Comparison of ENCODE assay signal across 25 cellular contexts in the genomic region with DNA sequence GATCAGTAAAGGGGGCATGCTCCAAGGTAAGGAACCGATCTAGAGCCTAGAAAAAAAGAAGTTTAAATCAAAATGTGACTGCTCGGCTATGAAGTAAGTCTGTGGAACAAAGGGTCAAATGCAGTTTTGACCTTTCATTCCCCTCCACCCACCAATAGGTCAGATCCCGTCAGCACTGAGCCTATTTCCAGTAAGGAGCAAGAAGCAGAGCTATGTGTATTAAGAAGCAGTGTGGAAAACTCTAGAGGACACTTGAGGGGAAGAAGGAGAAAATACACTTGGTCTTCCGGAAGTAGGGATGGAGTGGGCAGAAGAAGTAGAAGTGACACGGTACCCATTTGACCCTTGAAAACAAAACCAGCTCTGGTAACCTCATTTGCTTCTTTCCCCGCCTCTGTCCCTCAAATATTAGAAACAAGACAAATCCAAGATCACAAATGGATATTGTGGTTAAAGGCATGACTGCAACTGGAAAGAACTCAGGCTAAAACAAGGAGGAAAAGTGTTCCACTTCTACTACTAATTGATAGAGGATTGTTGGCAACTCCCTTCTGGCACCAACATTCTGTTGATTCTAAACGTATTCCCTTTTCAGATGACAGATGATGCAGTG.
DNase-seq lines count a peak whose midpoint lies in the region; TF ChIP-seq lines count a peak whose summit lies in the region.
"Had no signal": no experiment of that assay in that cellular context is flagged by ENCODE, and none has a peak within 500 bp of the region (broad histone marks: within the 10 kb centered on the region; RNA-seq: fewer than 3 reads in every experiment).

No MANE protein-coding gene starts in this region.

- no TSS peak for BruUV-seq in OCI-LY7 (replicated peaks; lab: Mats Ljungman, UMichigan)

- no peaks in the 10 kb centered on the region for H3K9me3 ChIP-seq in ascending aorta
- no peaks in the 10 kb centered on the region for H3K9me3 ChIP-seq in mesenchymal stem cell (ENCODE audit: control insufficient read depth, low read length)
- H3K9me3 ChIP-seq in testis: no peaks in the 10 kb centered on the region
- H3K9me3 ChIP-seq in OCI-LY7 (ENCODE audit: low read length): no peaks in the 10 kb centered on the region
- H3K9me3 ChIP-seq: right lobe of liver had no signal

- H3K27ac Mint-ChIP-seq in mesothelial cell of epicardium: no peak overlapping the region
- H3K27ac Mint-ChIP-seq: activated T-helper 1 cell treated with anti-CD3 and anti-CD28 coated beads, Interleukin-12 subunit alpha, Interleukin-12 subunit beta, Interleukin-2, Interleukin-4 antibody, amounts not matched to agents 30 ng/mL and 10 ng/mL and 1 ng/mL, durations not matched to agents 14 hours and 24 hours and 36 hours; natural killer cell treated with Interleukin-12 subunit alpha and Interleukin-12 subunit beta and Interleukin-15 and Interleukin-18, amount 100 ng/mL, for 72 hours had no signal

- H4K91ac ChIP-seq in mesenchymal stem cell (ENCODE audit: low read length): no peak overlapping the region

- H4K8ac ChIP-seq in mesenchymal stem cell (ENCODE audit: low read length): no peak overlapping the region

- H3K4ac ChIP-seq in mesenchymal stem cell (ENCODE audit: low read depth in 1 of 2, low read length in 2 of 2): peak overlapping the region in 1 of 2 experiments; percentile 27

- H3K27me3 ChIP-seq in ascending aorta (no peaks in the 10 kb centered on the region), mesenchymal stem cell (ENCODE audit: control insufficient read depth in 1 of 2, insufficient read depth in 1 of 2, low read length in 2 of 2) (no peaks in the 10 kb centered on the region), testis (no peaks in the 10 kb centered on the region)
- H3K27me3 ChIP-seq: right lobe of liver had no signal

- peaks cover 9% of the 10 kb centered on the region for H3K9me3 Mint-ChIP-seq in mesothelial cell of epicardium

- no peak overlapping the region for H3K4me3 Mint-ChIP-seq in mesothelial cell of epicardium
- H3K4me3 Mint-ChIP-seq: activated T-helper 1 cell treated with anti-CD3 and anti-CD28 coated beads, Interleukin-12 subunit alpha, Interleukin-12 subunit beta, Interleukin-2, Interleukin-4 antibody, amounts not matched to agents 30 ng/mL and 10 ng/mL and 1 ng/mL, durations not matched to agents 14 hours and 24 hours and 36 hours; natural killer cell treated with Interleukin-12 subunit alpha and Interleukin-12 subunit beta and Interleukin-15 and Interleukin-18, amount 100 ng/mL, for 72 hours had no signal

- H3K36me3 ChIP-seq in ascending aorta (no peaks in the 10 kb centered on the region), mesenchymal stem cell (ENCODE audit: control insufficient read depth in 1 of 2, insufficient read depth in 2 of 2, low read depth in 1 of 2, low read length in 2 of 2) (no peaks in the 10 kb centered on the region), testis (ENCODE audit: low read depth, missing control alignments) (no peaks in the 10 kb centered on the region), OCI-LY7 (ENCODE audit: insufficient read depth, low read length) (no peaks in the 10 kb centered on the region)
- H3K36me3 ChIP-seq: BLaER1, right lobe of liver had no signal

- no peak overlapping the region for H2BK5ac ChIP-seq in mesenchymal stem cell (ENCODE audit: low read depth, low read length, poor library complexity, severe bottlenecking)

- peaks cover 2% of the 10 kb centered on the region for H3K4me1 Mint-ChIP-seq in mesothelial cell of epicardium

- no peaks in the 10 kb centered on the region for H3K79me1 ChIP-seq in mesenchymal stem cell (replicated peaks; ENCODE audit: low read length, poor library complexity, severe bottlenecking)

- intact Hi-C loops in ascending aorta (cut with DNase I) (no loop called here), testis (cut with DNase I; ENCODE audit: low total_unique reads) (no loop called here), OCI-LY7 (cut with micrococcal nuclease; ENCODE audit: unreplicated experiment) (no loop called here)

- no peak overlapping the region for H3K18ac ChIP-seq in mesenchymal stem cell (ENCODE audit: low read depth in 1 of 2, low read length in 2 of 2)

- POLR2A ChIA-PET in OCI-LY7 (lab: Charles Lee): no interaction called here

- H3K4me1 ChIP-seq in ascending aorta: no peaks in the 10 kb centered on the region
- no peaks in the 10 kb centered on the region for H3K4me1 ChIP-seq in mesenchymal stem cell (ENCODE audit: control insufficient read depth, insufficient read depth, low read depth, low read length)
- peaks cover 27% of the 10 kb centered on the region for H3K4me1 ChIP-seq in testis
- no peaks in the 10 kb centered on the region for H3K4me1 ChIP-seq in OCI-LY7 (ENCODE audit: insufficient read depth, low read length, poor library complexity, severe bottlenecking)
- H3K4me1 ChIP-seq: right lobe of liver had no signal

- no peak for TF ChIP-seq POLR2A in testis (IDR thresholded peaks at IDR 0.05)

- H3K36me3 Mint-ChIP-seq in mesothelial cell of epicardium: no peaks in the 10 kb centered on the region

- no peak overlapping the region for H2BK120ac ChIP-seq in mesenchymal stem cell (ENCODE audit: low read depth, low read length)

- 13% methylated on average over 1 of the region's 7 CpGs for WGBS in mesenchymal stem cell
- 41 to 54% methylated on average over 7 of the region's 7 CpGs for WGBS in testis, 2 donors

- H3K27ac ChIP-seq in ascending aorta (peak overlapping the region; percentile 16 to 37), mesenchymal stem cell (ENCODE audit: low read length, poor library complexity, severe bottlenecking) (no peak overlapping the region), testis (peak overlapping the region; percentile 41 to 82), OCI-LY7 (ENCODE audit: low read depth, low read length, poor library complexity, severe bottlenecking) (no peak overlapping the region)
- H3K27ac ChIP-seq: BLaER1, GM23248, right lobe of liver had no signal

- no peak overlapping the region for H2BK15ac ChIP-seq in mesenchymal stem cell (ENCODE audit: low read depth, poor library complexity, severe bottlenecking)

- DNase-seq in ascending aorta (ENCODE audit: low spot score in 2 of 2): no peak
- peak; percentile 22 for DNase-seq in fibroblast of gingiva (ENCODE audit: low read depth)
- peak; percentile 59 for DNase-seq in mesenchymal stem cell
- DNase-seq in testis: peak; percentile 57
- DNase-seq in OCI-LY7 (ENCODE audit: low spot score): no peak
- DNase-seq in mesothelial cell of epicardium (ENCODE audit: low spot score in 2 of 2, unreplicated experiment in 2 of 2): no peak
- no peak for DNase-seq in activated gamma-delta T cell treated with Interleukin-2 at 50 U/mL for 16 hours
- DNase-seq in epidermal melanocyte (ENCODE audit: insufficient read length, low spot score): no peak
- DNase-seq: activated CD4-positive, alpha-beta T cell treated with anti-CD3 and anti-CD28 coated beads, Interleukin-2, amount 50 U/mL, for 1 hour; activated naive CD4-positive, alpha-beta T cell treated with anti-CD3 and anti-CD28 coated beads, Interleukin-2, amount 50 U/mL, for 16 hours; aorta; effector CD8-positive, alpha-beta T cell; erythroblast; GDM1; GM23248; kidney glomerular epithelial cell; midbrain; MM.1S; NCI-H1417 treated with DMSO at 0.1 percent for 48 hours; NCI-H446; right lobe of liver; T1000 had no signal

- no peak overlapping the region for H3K14ac ChIP-seq in mesenchymal stem cell (ENCODE audit: low read length in 2 of 2)

- no peak overlapping the region for H3K23ac ChIP-seq in mesenchymal stem cell (ENCODE audit: low read length in 2 of 2)

- H2BK12ac ChIP-seq in mesenchymal stem cell (ENCODE audit: low read length in 2 of 2): no peak overlapping the region

- CTCF ChIA-PET in OCI-LY7 (lab: Charles Lee; ENCODE audit: unreplicated experiment): no interaction called here

- H2AFZ ChIP-seq in mesenchymal stem cell (ENCODE audit: low read depth, low read length): no peak overlapping the region
- no peak overlapping the region for H2AFZ ChIP-seq in OCI-LY7 (ENCODE audit: low read length)
- H2AFZ ChIP-seq: GM23248 had no signal

- no peak overlapping the region for H3K9ac ChIP-seq in mesenchymal stem cell (ENCODE audit: low read length)
- H3K9ac ChIP-seq: BLaER1, GM23248 had no signal

- H2AK5ac ChIP-seq in mesenchymal stem cell (ENCODE audit: low read length, severe bottlenecking): no peak overlapping the region

- H3K27me3 Mint-ChIP-seq in mesothelial cell of epicardium (ENCODE audit: low read depth): no peaks in the 10 kb centered on the region

- no peaks in the 10 kb centered on the region for H4K20me1 ChIP-seq in OCI-LY7 (ENCODE audit: insufficient read depth, low read length)
- H4K20me1 ChIP-seq: BLaER1 had no signal

- H3K4me3 ChIP-seq in ascending aorta: no peak overlapping the region
- no peak overlapping the region for H3K4me3 ChIP-seq in mesenchymal stem cell (ENCODE audit: insufficient read depth in 1 of 2, low read depth in 1 of 2, low read length in 2 of 2)
- H3K4me3 ChIP-seq in testis: no peak overlapping the region
- H3K4me3 ChIP-seq in OCI-LY7 (ENCODE audit: low read depth, low read length, poor library complexity, severe bottlenecking): no peak overlapping the region
- H3K4me3 ChIP-seq: BLaER1, GM23248, right lobe of liver had no signal

- H3K4me2 ChIP-seq in mesenchymal stem cell (ENCODE audit: low read length, poor library complexity, severe bottlenecking): no peak overlapping the region
- no peak overlapping the region for H3K4me2 ChIP-seq in OCI-LY7 (ENCODE audit: low read length)
- H3K4me2 ChIP-seq: BLaER1 had no signal

- H3K79me2 ChIP-seq in OCI-LY7 (ENCODE audit: insufficient read depth, low read depth, low read length): no peaks in the 10 kb centered on the region

- TF ChIP-seq CTCF in ascending aorta (IDR thresholded peaks at IDR 0.05): no peak
- no peak for TF ChIP-seq CTCF in testis (IDR thresholded peaks at IDR 0.05)
- TF ChIP-seq CTCF in OCI-LY7 (conservative IDR thresholded peaks at IDR 0.05; ENCODE audit: low read length): no peak
- no peak for TF ChIP-seq CTCF in mesothelial cell of epicardium (IDR thresholded peaks at IDR 0.05; ENCODE audit: unreplicated experiment)

- H3K9me2 ChIP-seq in OCI-LY7 (ENCODE audit: insufficient read depth, low read length): no peaks in the 10 kb centered on the region

Comparison
In these comparisons a context has a peak if more than half of its experiments do, and no peak if none do; other contexts are left out.
1. DNase-seq: peak in fibroblast of gingiva (single experiment), mesenchymal stem cell (single experiment) and testis (single experiment); none in ascending aorta (0 of 2), OCI-LY7 (single experiment), mesothelial cell of epicardium (0 of 2), activated gamma-delta T cell treated with Interleukin-2 at 50 U/mL for 16 hours (single experiment) and epidermal melanocyte (single experiment).
2. H3K27ac ChIP-seq: peak in ascending aorta (2 of 2) and testis (2 of 2); none in mesenchymal stem cell (single experiment) and OCI-LY7 (single experiment).